Comparison of ENCODE assay signal across 8 cellular contexts in genomic region chr17:38825762-38826247, GRCh38. TPM values are rescaled to one million over a fixed set of nuclear protein-coding genes. Genes with fewer than 3 reads are reported as not detected.
DNase-seq lines count a peak whose midpoint lies in the region; ATAC-seq, FAIRE-seq and TF ChIP-seq lines count a peak whose summit lies in the region.

No MANE protein-coding gene starts in this region.

- H2AFZ ChIP-seq in GM12878 (ENCODE audit: control insufficient read depth, low read depth, low read length) = peak overlapping the region; percentile 83

- H3K36me3 Mint-ChIP-seq in activated T-cell treated with anti-CD3 and anti-CD28 coated beads, Interleukin-2, amount 50 U/mL, for 4 hours (ENCODE audit: insufficient read depth) = peaks cover 7% of the 10 kb centered on the region

- TF ChIP-seq POLR2A in GM12878 (IDR thresholded peaks at IDR 0.05; ENCODE audit: low read depth, low read length) (no peak), transverse colon (IDR thresholded peaks at IDR 0.05) (no peak)

- H3K27me3 ChIP-seq in GM12878 (replicated peaks in 1 of 2; ENCODE audit: control insufficient read depth in 2 of 2, insufficient read depth in 2 of 2, low read length in 1 of 2) (no peaks in the 10 kb centered on the region), lower lobe of right lung (ENCODE audit: low read depth) (no peaks in the 10 kb centered on the region), transverse colon (no peaks in the 10 kb centered on the region)

- TF ChIP-seq EP300 in GM12878 (IDR thresholded peaks at IDR 0.05; ENCODE audit: borderline replicate concordance in 1 of 2, control insufficient read depth in 1 of 2, low read depth in 2 of 2, low read length in 2 of 2) (no peak), transverse colon (IDR thresholded peaks at IDR 0.05; ENCODE audit: low read depth) (no peak)

- ATAC-seq in activated T-cell treated with anti-CD3 and anti-CD28 coated beads, Interleukin-2, amount 50 U/mL, for 4 hours = no peak
- ATAC-seq in GM12878 (no peak), lower lobe of right lung (no peak), GM19328 (IDR thresholded peaks at IDR 0.05; ENCODE audit: unreplicated experiment) (no peak)

- H4K20me1 ChIP-seq in GM12878 (ENCODE audit: control insufficient read depth, insufficient read depth) = no peaks in the 10 kb centered on the region

- in situ Hi-C loops in GM12878 (cut with MboI) = no loop called here
- in situ Hi-C loops in transverse colon (cut with MboI; ENCODE audit: low pct_ligation_motif_present in 1 of 4, low pct_unique_long_range_greater_than_20kb in 1 of 4, low sequenced_read_pairs in 3 of 4) = no loop called here

- H3K27ac ChIP-seq in GM12878 (ENCODE audit: control insufficient read depth, insufficient read depth) = peak overlapping the region; percentile 90
- peak overlapping the region; percentile 99 for H3K27ac ChIP-seq in lower lobe of right lung
- H3K27ac ChIP-seq in transverse colon = peak overlapping the region; percentile 92 to 99 (median 95)

- over 99% methylated on average over 17 of the region's 17 CpGs for WGBS in GM12878 (ENCODE audit: insufficient coverage, insufficient replicate concordance, low lambda C conversion rate, missing lambda C conversion rate)
- WGBS in transverse colon (ENCODE audit: low coverage in 1 of 2), 2 donors = 93 to 95% methylated on average over 17 of the region's 17 CpGs

- TSS peak; percentile 99 for BruUV-seq in GM12878 (replicated peaks; lab: Mats Ljungman, UMichigan)

- peak overlapping the region; percentile 84 for H3K9ac ChIP-seq in GM12878 (ENCODE audit: control insufficient read depth, insufficient read depth, low read length)

- TF ChIP-seq CTCF in GM12878 (IDR thresholded peaks at IDR 0.05 in 2 of 3, conservative IDR thresholded peaks at IDR 0.05 in 1 of 3; ENCODE audit: control insufficient read depth in 2 of 3, extremely low read depth in 1 of 3, insufficient read depth in 1 of 3, low read depth in 3 of 3, low read length in 3 of 3) (no peak), lower lobe of right lung (IDR thresholded peaks at IDR 0.05) (no peak), transverse colon (IDR thresholded peaks at IDR 0.05) (no peak)

- DNase-seq in activated T-cell treated with anti-CD3 and anti-CD28 coated beads, Interleukin-2, amount 50 U/mL, for 4 hours = no peak
- DNase-seq in activated T-cell treated with anti-CD3 and anti-CD28 coated beads for 4 hours (no peak), GM12878 (ENCODE audit: low read depth, low spot score) (no peak), lower lobe of right lung (no peak), transverse colon (no peak), DMS79 (lab: John Stamatoyannopoulos, UW) (no peak)
- no peak for DNase-seq in stimulated activated CD4-positive, alpha-beta T cell treated with anti-CD3 and anti-CD28 coated beads, Interleukin-4, amount 100 ng/mL, for 4 hours

- SMC1A ChIA-PET in GM12878 (lab: Charles Lee; ENCODE audit: uncharacterized antibody, unreplicated experiment) = interaction anchor here (1.2 kb wide), 3 partner anchors 26 to 48 kb away, joined by 3 to 13 read pairs (median 7); partner anchors contain the start of gene RPL23

- no peaks in the 10 kb centered on the region for H3K27me3 Mint-ChIP-seq in activated T-cell treated with anti-CD3 and anti-CD28 coated beads, Interleukin-2, amount 50 U/mL, for 4 hours (ENCODE audit: low read depth)

- intact Hi-C loops in GM12878 (cut with micrococcal nuclease; ENCODE audit: unreplicated experiment) = no loop called here
- intact Hi-C loops in lower lobe of right lung (cut with DNase I) = no loop called here
- intact Hi-C loops in transverse colon (cut with DNase I; ENCODE audit: low total_unique reads) = no loop called here

- H3K9me3 ChIP-seq in GM12878 (replicated peaks; ENCODE audit: control insufficient read depth, insufficient read depth, low read length) = no peaks in the 10 kb centered on the region
- no peaks in the 10 kb centered on the region for H3K9me3 ChIP-seq in lower lobe of right lung
- no peaks in the 10 kb centered on the region for H3K9me3 ChIP-seq in transverse colon

- no peaks in the 10 kb centered on the region for H3K9me3 Mint-ChIP-seq in activated T-cell treated with anti-CD3 and anti-CD28 coated beads, Interleukin-2, amount 50 U/mL, for 4 hours

- H3K4me3 ChIP-seq in GM12878 = peak overlapping the region; percentile 87
- peak overlapping the region; percentile 84 for H3K4me3 ChIP-seq in lower lobe of right lung
- H3K4me3 ChIP-seq in transverse colon = peak overlapping the region; percentile 16 to 79 (median 70)

- no peak for FAIRE-seq in GM12878 (lab: Jason Lieb, UNC)

- peak overlapping the region; percentile 89 for H3K4me2 ChIP-seq in GM12878 (ENCODE audit: control insufficient read depth, insufficient read depth)

- H3K36me3 ChIP-seq in GM12878 (ENCODE audit: control insufficient read depth in 2 of 2, insufficient read depth in 2 of 2, low read length in 1 of 2) (peaks cover 0 to 4% of the 10 kb centered on the region in 2 experiments; a peak in 3 of 4 replicates), lower lobe of right lung (peaks cover 10% of the 10 kb centered on the region), transverse colon (peaks cover 0 to 2% (median 0%) of the 10 kb centered on the region in 4 donors)

- RAD21 ChIA-PET in GM12878 (lab: Charles Lee; ENCODE audit: unreplicated experiment) = interaction anchor here (0.6 to 1.3 kb wide), 6 partner anchors 21 to 328 kb away, joined by 3 to 8 read pairs (median 4); partner anchors contain the start of gene RPL23

- peaks cover 29% of the 10 kb centered on the region for H3K79me2 ChIP-seq in GM12878 (ENCODE audit: control insufficient read depth, insufficient read depth, low read length)

- POLR2A ChIA-PET in GM12878 (lab: Charles Lee) = interaction anchor here (0.7 to 3.2 kb wide), 6 partner anchors 26 to 116 kb away, joined by 3 to 37 read pairs (median 3); partner anchors contain the start of genes LASP1 and RPL23

- CTCF ChIA-PET in GM12878 (lab: Yijun Ruan, JAX) = interaction anchor here (0.9 to 1.4 kb wide), 3 partner anchors 28 to 339 kb away, joined by 3 to 5 read pairs (median 4); partner anchors contain the start of gene RPL23

- peaks cover 29% of the 10 kb centered on the region for H3K4me1 Mint-ChIP-seq in activated T-cell treated with anti-CD3 and anti-CD28 coated beads, Interleukin-2, amount 50 U/mL, for 4 hours (ENCODE audit: low read depth)

- H3K4me1 ChIP-seq in GM12878 (ENCODE audit: control insufficient read depth, insufficient read depth, low read length) = peaks cover 6% of the 10 kb centered on the region
- H3K4me1 ChIP-seq in lower lobe of right lung = peaks cover 26% of the 10 kb centered on the region
- H3K4me1 ChIP-seq in transverse colon = peaks cover 9 to 22% (median 15%) of the 10 kb centered on the region in 4 donors

- no peak for TF ChIP-seq RAD21 in GM12878 (IDR thresholded peaks at IDR 0.05; ENCODE audit: insufficient read depth, low read depth, low read length)

- H3K4me3 Mint-ChIP-seq in activated T-cell treated with anti-CD3 and anti-CD28 coated beads, Interleukin-2, amount 50 U/mL, for 4 hours = peak overlapping the region; percentile 99

RNA-seq across cellular contexts. Expression of gene CWC25, which starts 0.7 kb away (rescaled TPM):
- 10 to 100 TPM; 32.7 to 36.5 (median 32.9) TPM for total RNA-seq in activated T-cell treated with anti-CD3 and anti-CD28 coated beads, Interleukin-2, amount 50 U/mL, for 4 hours
- total RNA-seq in GM12878 (2013; cell fraction: nucleolus; rRNA removed) = 35.9 and 43.1 TPM in 2 replicates
- total RNA-seq in GM12878 (2014; rRNA removed) (14.7 and 17.5 TPM in 2 replicates), GM12878 (2014; rRNA removed; fragmentation: Illumina TruSeq; extraction: Trizol) (18.5 and 19.9 TPM in 2 replicates), GM12878 (2021) (15.9 and 17.1 TPM in 2 replicates), lower lobe of right lung (22.3 TPM), transverse colon (10 to 100 TPM; 22.1 to 97.3 (median 37.5) TPM)
- polyA plus RNA-seq in GM12878 (2011; ENCODE audit: low read depth) = 15.8 TPM
- polyA plus RNA-seq in GM12878 (2011; rRNA removed) (29.6 and 30.7 TPM in 2 replicates), GM12878 (2014; fragmentation: Illumina TruSeq; extraction: Trizol) (29.7 and 29.9 TPM in 2 replicates), GM12878 (2014; fragmentation: Nextera tagmentation; extraction: Ambion mirVana) (10 to 100 TPM; 25.0 to 29.7 TPM), GM12878 (2014; rRNA removed) (19.9 and 28.1 TPM in 2 replicates), GM12878 (2016; fragmentation: Nextera tagmentation; extraction: Ambion mirVana) (10 to 100 TPM; 15.4 to 20.9 TPM)
- polyA plus RNA-seq in GM12878 (2011; cell fraction: cytosol; rRNA removed) = 25.2 and 26.9 TPM in 2 replicates
- 82.1 and 92.2 TPM in 2 replicates for polyA plus RNA-seq in GM12878 (2011; cell fraction: nucleus; rRNA removed)
- 20.4 and 24.4 TPM in 2 replicates for polyA plus RNA-seq in GM12878 (2012)
- polyA minus RNA-seq in GM12878 (2011; rRNA and poly(A)+ RNA removed) = 14.0 and 14.2 TPM in 2 replicates
- 3.2 and 5.6 TPM in 2 replicates for polyA minus RNA-seq in GM12878 (2011; cell fraction: cytosol; rRNA and poly(A)+ RNA removed)
- polyA minus RNA-seq in GM12878 (2011; cell fraction: nucleus; rRNA and poly(A)+ RNA removed) = 7.7 and 10.5 TPM in 2 replicates

RNA-seq across cellular contexts. Expression of gene PIP4K2B, which starts 26.4 kb away (rescaled TPM):
- 10 to 100 TPM; 33.6 to 40.5 (median 39.3) TPM for total RNA-seq in activated T-cell treated with anti-CD3 and anti-CD28 coated beads, Interleukin-2, amount 50 U/mL, for 4 hours
- 16.4 and 17.1 TPM in 2 replicates for total RNA-seq in GM12878 (2013; cell fraction: nucleolus; rRNA removed)
- total RNA-seq in GM12878 (2014; rRNA removed) (15.3 and 15.8 TPM in 2 replicates), GM12878 (2014; rRNA removed; fragmentation: Illumina TruSeq; extraction: Trizol) (18.1 and 22.0 TPM in 2 replicates), GM12878 (2021) (30.2 and 30.3 TPM in 2 replicates), lower lobe of right lung (44.8 TPM), transverse colon (10 to 100 TPM; 15.3 to 63.5 (median 23.5) TPM)
- polyA plus RNA-seq in GM12878 (2011; ENCODE audit: low read depth) = 9.9 TPM
- polyA plus RNA-seq in GM12878 (2011; rRNA removed) (16.7 and 22.4 TPM in 2 replicates), GM12878 (2014; fragmentation: Illumina TruSeq; extraction: Trizol) (24.8 and 26.6 TPM in 2 replicates), GM12878 (2014; fragmentation: Nextera tagmentation; extraction: Ambion mirVana) (1 to 10 TPM; 3.8 to 4.0 TPM), GM12878 (2014; rRNA removed) (21.1 and 24.5 TPM in 2 replicates), GM12878 (2016; fragmentation: Nextera tagmentation; extraction: Ambion mirVana) (1 to 10 TPM; 8.2 to 8.5 TPM)
- polyA plus RNA-seq in GM12878 (2011; cell fraction: cytosol; rRNA removed) = 21.2 and 23.6 TPM in 2 replicates
- polyA plus RNA-seq in GM12878 (2011; cell fraction: nucleus; rRNA removed) = 31.4 and 35.1 TPM in 2 replicates
- 13.5 and 17.1 TPM in 2 replicates for polyA plus RNA-seq in GM12878 (2012)
- polyA minus RNA-seq in GM12878 (2011; rRNA and poly(A)+ RNA removed) = 48.0 and 58.2 TPM in 2 replicates
- 10.4 and 10.9 TPM in 2 replicates for polyA minus RNA-seq in GM12878 (2011; cell fraction: cytosol; rRNA and poly(A)+ RNA removed)
- polyA minus RNA-seq in GM12878 (2011; cell fraction: nucleus; rRNA and poly(A)+ RNA removed) = 6.0 and 7.9 TPM in 2 replicates

RNA-seq across cellular contexts. Expression of gene RPL23, which starts 27.7 kb away (rescaled TPM):
- 1,000 to 10,000 TPM; 2,350 to 2,556 (median 2,362) TPM for total RNA-seq in activated T-cell treated with anti-CD3 and anti-CD28 coated beads, Interleukin-2, amount 50 U/mL, for 4 hours
- total RNA-seq in GM12878 (2013; cell fraction: nucleolus; rRNA removed) = 251 and 278 TPM in 2 replicates
- total RNA-seq in GM12878 (2014; rRNA removed) (2,317 and 2,414 TPM in 2 replicates), GM12878 (2014; rRNA removed; fragmentation: Illumina TruSeq; extraction: Trizol) (3,231 and 3,325 TPM in 2 replicates), GM12878 (2021) (2,200 and 2,256 TPM in 2 replicates), lower lobe of right lung (1,156 TPM), transverse colon (1,000 to 10,000 TPM in 1 of 4 donors, 100 to 1,000 TPM in 3; 386 to 1,109 (median 710) TPM)
- polyA plus RNA-seq in GM12878 (2011; ENCODE audit: low read depth) = 15,073 TPM
- polyA plus RNA-seq in GM12878 (2011; rRNA removed) (2,867 and 3,528 TPM in 2 replicates), GM12878 (2014; fragmentation: Illumina TruSeq; extraction: Trizol) (4,821 and 5,052 TPM in 2 replicates), GM12878 (2014; fragmentation: Nextera tagmentation; extraction: Ambion mirVana) (1,000 to 10,000 TPM; 3,319 to 3,754 TPM), GM12878 (2014; rRNA removed) (3,219 and 3,296 TPM in 2 replicates), GM12878 (2016; fragmentation: Nextera tagmentation; extraction: Ambion mirVana) (1,000 to 10,000 TPM; 2,341 to 2,536 TPM)
- polyA plus RNA-seq in GM12878 (2011; cell fraction: cytosol; rRNA removed) = 1,769 and 1,817 TPM in 2 replicates
- polyA plus RNA-seq in GM12878 (2011; cell fraction: nucleus; rRNA removed) = 668 and 763 TPM in 2 replicates
- polyA plus RNA-seq in GM12878 (2012) = 4,332 and 4,612 TPM in 2 replicates
- polyA minus RNA-seq in GM12878 (2011; rRNA and poly(A)+ RNA removed) = 682 and 694 TPM in 2 replicates
- 326 and 362 TPM in 2 replicates for polyA minus RNA-seq in GM12878 (2011; cell fraction: cytosol; rRNA and poly(A)+ RNA removed)
- 94.9 and 131 TPM in 2 replicates for polyA minus RNA-seq in GM12878 (2011; cell fraction: nucleus; rRNA and poly(A)+ RNA removed)

RNA-seq across cellular contexts. Expression of gene LASP1, which starts 44.1 kb away (rescaled TPM):
- total RNA-seq in activated T-cell treated with anti-CD3 and anti-CD28 coated beads, Interleukin-2, amount 50 U/mL, for 4 hours = 100 to 1,000 TPM in 1 of 3 donors, 10 to 100 TPM in 2; 74.7 to 109 (median 88.2) TPM
- 86.9 and 95.9 TPM in 2 replicates for total RNA-seq in GM12878 (2013; cell fraction: nucleolus; rRNA removed)
- 40.9 and 42.3 TPM in 2 replicates for total RNA-seq in GM12878 (2014; rRNA removed)
- total RNA-seq in GM12878 (2014; rRNA removed; fragmentation: Illumina TruSeq; extraction: Trizol) = 33.8 and 37.6 TPM in 2 replicates
- total RNA-seq in GM12878 (2021) = 105 and 114 TPM in 2 replicates
- polyA plus RNA-seq in GM12878 (2011; ENCODE audit: low read depth) = 52.3 TPM
- 39.4 and 47.7 TPM in 2 replicates for polyA plus RNA-seq in GM12878 (2011; rRNA removed)
- polyA plus RNA-seq in GM12878 (2011; cell fraction: cytosol; rRNA removed) = 88.5 and 98.7 TPM in 2 replicates
- 47.3 and 65.2 TPM in 2 replicates for polyA plus RNA-seq in GM12878 (2011; cell fraction: nucleus; rRNA removed)
- 89.6 and 99.7 TPM in 2 replicates for polyA plus RNA-seq in GM12878 (2012)
- polyA plus RNA-seq in GM12878 (2014; fragmentation: Illumina TruSeq; extraction: Trizol) = 69.5 and 81.8 TPM in 2 replicates
- polyA plus RNA-seq in GM12878 (2014; fragmentation: Nextera tagmentation; extraction: Ambion mirVana) = 10 to 100 TPM; 21.0 to 27.0 TPM
- polyA plus RNA-seq in GM12878 (2014; rRNA removed) = 78.9 and 85.4 TPM in 2 replicates
- polyA plus RNA-seq in GM12878 (2016; fragmentation: Nextera tagmentation; extraction: Ambion mirVana) = 10 to 100 TPM; 70.8 to 74.5 TPM
- polyA minus RNA-seq in GM12878 (2011; rRNA and poly(A)+ RNA removed) = 53.3 and 89.4 TPM in 2 replicates
- 35.5 and 39.2 TPM in 2 replicates for polyA minus RNA-seq in GM12878 (2011; cell fraction: cytosol; rRNA and poly(A)+ RNA removed)
- polyA minus RNA-seq in GM12878 (2011; cell fraction: nucleus; rRNA and poly(A)+ RNA removed) = 19.1 and 33.7 TPM in 2 replicates
- total RNA-seq in lower lobe of right lung = 158 TPM
- 100 to 1,000 TPM; 117 to 553 (median 307) TPM for total RNA-seq in transverse colon
